Comparison of ENCODE assay signal across 8 cellular contexts in genomic region chr2:32277363-32277673, GRCh38. TPM values are rescaled to one million over a fixed set of nuclear protein-coding genes. Genes with fewer than 3 reads are reported as not detected.
DNase-seq lines count a peak whose midpoint lies in the region; ATAC-seq and TF ChIP-seq lines count a peak whose summit lies in the region.

No MANE protein-coding gene starts in this region.

- no peak for ATAC-seq in activated naive CD8-positive, alpha-beta T cell treated with anti-CD3 and anti-CD28 coated beads, Interleukin-2, amount 10 ng/mL, durations not matched to agents 7 days and 5 days (ENCODE audit: low read depth)

- H3K27ac Mint-ChIP-seq in activated naive CD4-positive, alpha-beta T cell treated with anti-CD3 and anti-CD28 coated beads, Interleukin-2, amount 10 ng/mL, durations not matched to agents 7 days and 5 days, result peak overlapping the region; percentile 96
- H3K27ac Mint-ChIP-seq in activated naive CD8-positive, alpha-beta T cell treated with anti-CD3 and anti-CD28 coated beads, Interleukin-2, amount 10 ng/mL, durations not matched to agents 7 days and 5 days, result peak overlapping the region; percentile 94
- H3K27ac Mint-ChIP-seq in type B pancreatic cell, result peak overlapping the region; percentile 95

- peaks cover 16% of the 10 kb centered on the region for H3K36me3 Mint-ChIP-seq in activated naive CD4-positive, alpha-beta T cell treated with anti-CD3 and anti-CD28 coated beads, Interleukin-2, amount 10 ng/mL, durations not matched to agents 7 days and 5 days
- H3K36me3 Mint-ChIP-seq in activated naive CD8-positive, alpha-beta T cell treated with anti-CD3 and anti-CD28 coated beads, Interleukin-2, amount 10 ng/mL, durations not matched to agents 7 days and 5 days, result peaks cover 7% of the 10 kb centered on the region
- peaks cover 9% of the 10 kb centered on the region for H3K36me3 Mint-ChIP-seq in type B pancreatic cell

- POLR2A ChIA-PET in activated naive CD8-positive, alpha-beta T cell treated with anti-CD3 and anti-CD28 coated beads, Interleukin-2, amount 10 ng/mL, durations not matched to agents 7 days and 5 days (lab: Charles Lee), result no interaction called here

- no peak for TF ChIP-seq RAD21 in liver (IDR thresholded peaks at IDR 0.05)

- TF ChIP-seq CTCF in liver (IDR thresholded peaks at IDR 0.05; ENCODE audit: low read depth, low read length, missing input control), result no peak
- TF ChIP-seq CTCF in type B pancreatic cell (conservative IDR thresholded peaks at IDR 0.05), result no peak

- peaks cover 0 to 4% (median 1%) of the 10 kb centered on the region in 4 donors for H3K36me3 ChIP-seq in liver (ENCODE audit: control insufficient read depth in 4 of 4, insufficient read depth in 3 of 4, low read depth in 1 of 4, low read length in 3 of 4)

- CTCF ChIA-PET in activated naive CD4-positive, alpha-beta T cell treated with anti-CD3 and anti-CD28 coated beads, Interleukin-2, amount 10 ng/mL, durations not matched to agents 7 days and 5 days (lab: Charles Lee), result no interaction called here

- H3K27me3 Mint-ChIP-seq in activated naive CD4-positive, alpha-beta T cell treated with anti-CD3 and anti-CD28 coated beads, Interleukin-2, amount 10 ng/mL, durations not matched to agents 7 days and 5 days, result peaks cover 7% of the 10 kb centered on the region
- H3K27me3 Mint-ChIP-seq in activated naive CD8-positive, alpha-beta T cell treated with anti-CD3 and anti-CD28 coated beads, Interleukin-2, amount 10 ng/mL, durations not matched to agents 7 days and 5 days, result no peaks in the 10 kb centered on the region
- H3K27me3 Mint-ChIP-seq in type B pancreatic cell, result peaks cover 3% of the 10 kb centered on the region

- 63% methylated on average over 5 of the region's 5 CpGs for WGBS in liver

- no peaks in the 10 kb centered on the region for H3K9me3 Mint-ChIP-seq in activated naive CD4-positive, alpha-beta T cell treated with anti-CD3 and anti-CD28 coated beads, Interleukin-2, amount 10 ng/mL, durations not matched to agents 7 days and 5 days
- H3K9me3 Mint-ChIP-seq in activated naive CD8-positive, alpha-beta T cell treated with anti-CD3 and anti-CD28 coated beads, Interleukin-2, amount 10 ng/mL, durations not matched to agents 7 days and 5 days, result no peaks in the 10 kb centered on the region
- H3K9me3 Mint-ChIP-seq in type B pancreatic cell, result no peaks in the 10 kb centered on the region

- peaks cover 0 to 5% (median 2%) of the 10 kb centered on the region in 4 donors for H3K4me1 ChIP-seq in liver (ENCODE audit: control insufficient read depth in 4 of 4, insufficient read depth in 4 of 4, low read length in 3 of 4)

- peak overlapping the region; percentile 79 to 99 (median 80) for H3K4me3 ChIP-seq in liver (ENCODE audit: low read depth in 1 of 3, low read length in 3 of 3)

- no peaks in the 10 kb centered on the region for H3K9me3 ChIP-seq in liver (ENCODE audit: control insufficient read depth in 4 of 4, low read length in 3 of 4)

- peak overlapping the region; percentile 73 to 83 for H3K27ac ChIP-seq in liver (ENCODE audit: low read depth in 1 of 2, low read length in 2 of 2)

- no peak for DNase-seq in activated naive CD4-positive, alpha-beta T cell treated with anti-CD3 and anti-CD28 coated beads, Interleukin-2, amount 10 ng/mL, durations not matched to agents 7 days and 5 days
- DNase-seq in activated naive CD4-positive, alpha-beta T cell treated with Interleukin-2 at 50 U/mL for 16 hours, result no peak
- no peak for DNase-seq in activated naive CD8-positive, alpha-beta T cell treated with anti-CD3 and anti-CD28 coated beads, Interleukin-2, amount 10 ng/mL, durations not matched to agents 7 days and 5 days
- no peak for DNase-seq in type B pancreatic cell (ENCODE audit: extremely low spot score, unreplicated experiment)
- no peak for DNase-seq in SIG-M5 (lab: John Stamatoyannopoulos, UW)
- no peak for DNase-seq in MV-4-11 (lab: John Stamatoyannopoulos, UW)
- no peak for DNase-seq in NCI-H1694 (lab: John Stamatoyannopoulos, UW)

- H3K9ac ChIP-seq in liver (ENCODE audit: low read depth in 1 of 2, low read length in 2 of 2), result peak overlapping the region; percentile 72 to 80

- no peaks in the 10 kb centered on the region for H3K27me3 ChIP-seq in liver (ENCODE audit: control insufficient read depth in 4 of 4, insufficient read depth in 4 of 4, low read length in 3 of 4)

- peaks cover 30% of the 10 kb centered on the region for H3K4me1 Mint-ChIP-seq in activated naive CD4-positive, alpha-beta T cell treated with anti-CD3 and anti-CD28 coated beads, Interleukin-2, amount 10 ng/mL, durations not matched to agents 7 days and 5 days
- H3K4me1 Mint-ChIP-seq in activated naive CD8-positive, alpha-beta T cell treated with anti-CD3 and anti-CD28 coated beads, Interleukin-2, amount 10 ng/mL, durations not matched to agents 7 days and 5 days, result peaks cover 9% of the 10 kb centered on the region
- peaks cover 4% of the 10 kb centered on the region for H3K4me1 Mint-ChIP-seq in type B pancreatic cell (ENCODE audit: unreplicated experiment)

- peak overlapping the region; percentile 87 for H3K4me3 Mint-ChIP-seq in activated naive CD4-positive, alpha-beta T cell treated with anti-CD3 and anti-CD28 coated beads, Interleukin-2, amount 10 ng/mL, durations not matched to agents 7 days and 5 days
- peak overlapping the region; percentile 97 for H3K4me3 Mint-ChIP-seq in activated naive CD8-positive, alpha-beta T cell treated with anti-CD3 and anti-CD28 coated beads, Interleukin-2, amount 10 ng/mL, durations not matched to agents 7 days and 5 days
- H3K4me3 Mint-ChIP-seq in type B pancreatic cell, result peak overlapping the region; percentile 88

TF ChIP-seq in liver, 16 proteins besides CTCF, POLR2A, EP300 and RAD21 (continues in another document):
- TF ChIP-seq JUND (IDR thresholded peaks at IDR 0.05), result no peak
- TF ChIP-seq REST (IDR thresholded peaks at IDR 0.05), result no peak
- TF ChIP-seq EGR1 (IDR thresholded peaks at IDR 0.05; ENCODE audit: low read depth in 2 of 2), result no peak
- no peak for TF ChIP-seq RXRA (IDR thresholded peaks at IDR 0.05)
- no peak for TF ChIP-seq FOXA2 (IDR thresholded peaks at IDR 0.05)
- no peak for TF ChIP-seq SP1 (IDR thresholded peaks at IDR 0.05)
- TF ChIP-seq NR2F2 (IDR thresholded peaks at IDR 0.05), result no peak
- TF ChIP-seq TAF1 (conservative IDR thresholded peaks at IDR 0.05), result no peak
- TF ChIP-seq ATF3 (IDR thresholded peaks at IDR 0.05), result no peak
- TF ChIP-seq, protein P1, sequence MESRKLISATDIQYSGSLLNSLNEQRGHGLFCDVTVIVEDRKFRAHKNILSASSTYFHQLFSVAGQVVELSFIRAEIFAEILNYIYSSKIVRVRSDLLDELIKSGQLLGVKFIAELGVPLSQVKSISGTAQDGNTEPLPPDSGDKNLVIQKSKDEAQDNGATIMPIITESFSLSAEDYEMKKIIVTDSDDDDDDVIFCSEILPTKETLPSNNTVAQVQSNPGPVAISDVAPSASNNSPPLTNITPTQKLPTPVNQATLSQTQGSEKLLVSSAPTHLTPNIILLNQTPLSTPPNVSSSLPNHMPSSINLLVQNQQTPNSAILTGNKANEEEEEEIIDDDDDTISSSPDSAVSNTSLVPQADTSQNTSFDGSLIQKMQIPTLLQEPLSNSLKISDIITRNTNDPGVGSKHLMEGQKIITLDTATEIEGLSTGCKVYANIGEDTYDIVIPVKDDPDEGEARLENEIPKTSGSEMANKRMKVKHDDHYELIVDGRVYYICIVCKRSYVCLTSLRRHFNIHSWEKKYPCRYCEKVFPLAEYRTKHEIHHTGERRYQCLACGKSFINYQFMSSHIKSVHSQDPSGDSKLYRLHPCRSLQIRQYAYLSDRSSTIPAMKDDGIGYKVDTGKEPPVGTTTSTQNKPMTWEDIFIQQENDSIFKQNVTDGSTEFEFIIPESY (IDR thresholded peaks at IDR 0.05), result no peak
- no peak for TF ChIP-seq YY1 (IDR thresholded peaks at IDR 0.05)
- TF ChIP-seq, protein P2, sequence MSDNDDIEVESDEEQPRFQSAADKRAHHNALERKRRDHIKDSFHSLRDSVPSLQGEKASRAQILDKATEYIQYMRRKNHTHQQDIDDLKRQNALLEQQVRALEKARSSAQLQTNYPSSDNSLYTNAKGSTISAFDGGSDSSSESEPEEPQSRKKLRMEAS (IDR thresholded peaks at IDR 0.05), result no peak

RNA-seq across cellular contexts. Expression of gene YIPF4, which starts 0.4 kb away (rescaled TPM):
- total RNA-seq in activated naive CD8-positive, alpha-beta T cell treated with anti-CD3 and anti-CD28 coated beads, Interleukin-2, amount 10 ng/mL, durations not matched to agents 7 days and 5 days, result 10 to 100 TPM; 32.6 to 33.8 TPM
- total RNA-seq in liver (10 to 100 TPM; 12.0 to 16.8 TPM), type B pancreatic cell (ENCODE audit: low replicate concordance) (40.8 and 46.1 TPM in 2 replicates)
- 10 to 100 TPM; 11.6 to 38.4 TPM for polyA plus RNA-seq in liver

RNA-seq across cellular contexts. Expression of gene NLRC4, which starts 12.6 kb away (rescaled TPM):
- under 1 TPM; 0.09 to 0.14 TPM for total RNA-seq in activated naive CD8-positive, alpha-beta T cell treated with anti-CD3 and anti-CD28 coated beads, Interleukin-2, amount 10 ng/mL, durations not matched to agents 7 days and 5 days
- 1 to 10 TPM; 2.1 to 2.9 TPM for total RNA-seq in liver
- polyA plus RNA-seq in liver, result under 1 TPM; 0.82 to 0.99 TPM
- not detected in 2 replicates for total RNA-seq in type B pancreatic cell (ENCODE audit: low replicate concordance)
